20 cellular contexts compared by ENCODE assay signal in genomic region chr3:195559723-195560409, GRCh38. TPM values are rescaled to one million over a fixed set of nuclear protein-coding genes. Genes with fewer than 3 reads are reported as not detected.
DNase-seq lines count a peak whose midpoint lies in the region; ATAC-seq and TF ChIP-seq lines count a peak whose summit lies in the region.
"Had no signal": no experiment of that assay in that cellular context is flagged by ENCODE, and none has a peak within 500 bp of the region (broad histone marks: within the 10 kb centered on the region; RNA-seq: fewer than 3 reads in every experiment).

No MANE protein-coding gene starts in this region.

- no peak overlapping the region for H3K4me3 Mint-ChIP-seq in natural killer cell treated with Interleukin-12 subunit alpha and Interleukin-12 subunit beta and Interleukin-15 and Interleukin-18, amount 100 ng/mL, for 72 hours
- H3K4me3 Mint-ChIP-seq: activated CD4-positive, alpha-beta T cell treated with anti-CD3 and anti-CD28 coated beads, Interleukin-2, amount 10 ng/mL, durations not matched to agents 24 days and 14 days had no signal

- peak; percentile 55 for ATAC-seq in mucosa of descending colon
- no peak for ATAC-seq in natural killer cell treated with Interleukin-12 subunit alpha and Interleukin-12 subunit beta and Interleukin-15 and Interleukin-18, amount 100 ng/mL, for 72 hours
- no peak for ATAC-seq in HG02678 (IDR thresholded peaks at IDR 0.05; ENCODE audit: unreplicated experiment)

- no peak overlapping the region for H3K4me3 ChIP-seq in mucosa of descending colon
- H3K4me3 ChIP-seq: esophagus muscularis mucosa, smooth muscle cell had no signal

- no peak overlapping the region for H3K27ac Mint-ChIP-seq in natural killer cell treated with Interleukin-12 subunit alpha and Interleukin-12 subunit beta and Interleukin-15 and Interleukin-18, amount 100 ng/mL, for 72 hours
- H3K27ac Mint-ChIP-seq: activated CD4-positive, alpha-beta T cell treated with anti-CD3 and anti-CD28 coated beads, Interleukin-2, amount 10 ng/mL, durations not matched to agents 24 days and 14 days had no signal

- H3K4me1 Mint-ChIP-seq in natural killer cell treated with Interleukin-12 subunit alpha and Interleukin-12 subunit beta and Interleukin-15 and Interleukin-18, amount 100 ng/mL, for 72 hours (ENCODE audit: low read depth in 2 of 2) = peaks cover 0 to 7% of the 10 kb centered on the region in 2 donors

- H3K9me3 Mint-ChIP-seq in natural killer cell treated with Interleukin-12 subunit alpha and Interleukin-12 subunit beta and Interleukin-15 and Interleukin-18, amount 100 ng/mL, for 72 hours = no peaks in the 10 kb centered on the region
- H3K9me3 Mint-ChIP-seq: activated CD4-positive, alpha-beta T cell treated with anti-CD3 and anti-CD28 coated beads, Interleukin-2, amount 10 ng/mL, durations not matched to agents 24 days and 14 days had no signal

- TF ChIP-seq CTCF in mucosa of descending colon (IDR thresholded peaks at IDR 0.05) = no peak

- H3K27me3 Mint-ChIP-seq in natural killer cell treated with Interleukin-12 subunit alpha and Interleukin-12 subunit beta and Interleukin-15 and Interleukin-18, amount 100 ng/mL, for 72 hours = no peaks in the 10 kb centered on the region
- H3K27me3 Mint-ChIP-seq: activated CD4-positive, alpha-beta T cell treated with anti-CD3 and anti-CD28 coated beads, Interleukin-2, amount 10 ng/mL, durations not matched to agents 24 days and 14 days had no signal

- H3K9me3 ChIP-seq in mucosa of descending colon = no peaks in the 10 kb centered on the region
- H3K9me3 ChIP-seq: esophagus muscularis mucosa had no signal

- H3K36me3 ChIP-seq in mucosa of descending colon (ENCODE audit: low read depth) = no peaks in the 10 kb centered on the region
- H3K36me3 ChIP-seq: esophagus muscularis mucosa had no signal

- intact Hi-C loops in mucosa of descending colon (cut with DNase I, micrococcal nuclease) = no loop called here

- peak; percentile 17; the same call in 1 of the 2 replicates for TF ChIP-seq EP300 in Ishikawa (IDR thresholded peaks at IDR 0.05; ENCODE audit: borderline replicate concordance)

- H3K36me3 Mint-ChIP-seq in natural killer cell treated with Interleukin-12 subunit alpha and Interleukin-12 subunit beta and Interleukin-15 and Interleukin-18, amount 100 ng/mL, for 72 hours = no peaks in the 10 kb centered on the region

- H3K4me1 ChIP-seq in mucosa of descending colon (ENCODE audit: low read depth) = peaks cover 8% of the 10 kb centered on the region
- H3K4me1 ChIP-seq: esophagus muscularis mucosa, parathyroid adenoma had no signal

- peak; percentile 74 for DNase-seq in DMS53 (lab: John Stamatoyannopoulos, UW)
- peak; percentile 21 to 39 for DNase-seq in SW 1271 (lab: John Stamatoyannopoulos, UW)
- DNase-seq in mucosa of descending colon = no peak
- DNase-seq in cerebellar nuclear complex (lab: John Stamatoyannopoulos, UW) = no peak
- DNase-seq in natural killer cell treated with Interleukin-12 subunit alpha and Interleukin-12 subunit beta and Interleukin-15 and Interleukin-18, amount 100 ng/mL, for 72 hours (ENCODE audit: low spot score) = no peak
- no peak for DNase-seq in stimulated activated CD8-positive, alpha-beta memory T cell treated with anti-CD3 and anti-CD28 coated beads, Interleukin-4, amount 100 ng/mL, for 48 hours
- DNase-seq: activated CD4-positive, alpha-beta T cell treated with anti-CD3 and anti-CD28 coated beads, Interleukin-2, amount 10 ng/mL, durations not matched to agents 24 days and 14 days; activated CD8-positive, alpha-beta memory T cell treated with anti-CD3 and anti-CD28 coated beads, Interleukin-2, amount 50 U/mL, for 4 hours; activated effector memory CD4-positive, alpha-beta T cell treated with anti-CD3 and anti-CD28 coated beads, Interleukin-2, amount 50 U/mL, for 16 hours; amniotic stem cell; GDM1; MM.1S; NCI-H1930; NCI-H526; stimulated activated CD4-positive, alpha-beta T cell treated with anti-CD3 and anti-CD28 coated beads, Interleukin-4, amount 100 ng/mL, for 24 hours had no signal

- TF ChIP-seq RAD21 in Ishikawa (IDR thresholded peaks at IDR 0.05; ENCODE audit: low read depth) = no peak

TF ChIP-seq in Ishikawa, 13 proteins besides CTCF, POLR2A, EP300 and RAD21:
- peak; percentile 56; the same call in 1 of the 2 replicates for TF ChIP-seq NFIC (IDR thresholded peaks at IDR 0.05)
- no peak for TF ChIP-seq USF1 (IDR thresholded peaks at IDR 0.05)
- TF ChIP-seq YY1 (IDR thresholded peaks at IDR 0.05; ENCODE audit: low read depth) = 0 out of 2 replicates have a peak, but pooled peaks have one; percentile 22
- no peak for TF ChIP-seq TEAD4 (IDR thresholded peaks at IDR 0.05)
- TF ChIP-seq FOXM1 (IDR thresholded peaks at IDR 0.05; ENCODE audit: borderline replicate concordance, low read depth) = no peak
- peak; percentile 58 for TF ChIP-seq TCF12 (IDR thresholded peaks at IDR 0.05; ENCODE audit: low read depth)

RNA-seq across cellular contexts. Expression of gene PPP1R2, which starts 16.7 kb away (rescaled TPM):
- total RNA-seq in mucosa of descending colon = 10 to 100 TPM; 42.6 to 60.0 (median 46.2) TPM
- 10 to 100 TPM; 47.5 to 56.3 TPM for total RNA-seq in natural killer cell treated with Interleukin-12 subunit alpha and Interleukin-12 subunit beta and Interleukin-15 and Interleukin-18, amount 100 ng/mL, for 72 hours

RNA-seq across cellular contexts. Expression of gene APOD, which starts 23.9 kb away (rescaled TPM):
- 10 to 100 TPM in 2 of 3 donors, 1 to 10 TPM in 1; 8.7 to 73.6 (median 10.7) TPM for total RNA-seq in mucosa of descending colon
- not detected for total RNA-seq in natural killer cell treated with Interleukin-12 subunit alpha and Interleukin-12 subunit beta and Interleukin-15 and Interleukin-18, amount 100 ng/mL, for 72 hours

Comparison
In these comparisons a context has a peak if more than half of its experiments do, and no peak if none do; other contexts are left out.
1. DNase-seq: peak in DMS53 (single experiment) and SW 1271 (2 of 2); none in mucosa of descending colon (0 of 3), cerebellar nuclear complex (0 of 2), natural killer cell treated with Interleukin-12 subunit alpha and Interleukin-12 subunit beta and Interleukin-15 and Interleukin-18, amount 100 ng/mL, for 72 hours (single experiment) and stimulated activated CD8-positive, alpha-beta memory T cell treated with anti-CD3 and anti-CD28 coated beads, Interleukin-4, amount 100 ng/mL, for 48 hours (single experiment).
2. RNA of gene APOD, which starts 23.9 kb away (total RNA-seq): 8.7 to 73.6 TPM in mucosa of descending colon; not detected in natural killer cell treated with Interleukin-12 subunit alpha and Interleukin-12 subunit beta and Interleukin-15 and Interleukin-18, amount 100 ng/mL, for 72 hours; every median in the first group is over 4 times any median in the second.